Comparison of ENCODE assay signal across 25 cellular contexts in genomic region chr1:107344268-107344667, GRCh38.
"Had no signal": no experiment of that assay in that cellular context is flagged by ENCODE, and none has a peak within 500 bp of the region (broad histone marks: within the 10 kb centered on the region; RNA-seq: fewer than 3 reads in every experiment).

No MANE protein-coding gene starts in this region.

- H3K27ac Mint-ChIP-seq: activated naive CD4-positive, alpha-beta T cell treated with anti-CD3 and anti-CD28 coated beads, Interleukin-2, amount 10 ng/mL, durations not matched to agents 7 days and 5 days; activated naive CD8-positive, alpha-beta T cell treated with anti-CD3 and anti-CD28 coated beads, Interleukin-2, amount 10 ng/mL, durations not matched to agents 7 days and 5 days; activated T-helper 1 cell treated with anti-CD3 and anti-CD28 coated beads, Interleukin-12 subunit alpha, Interleukin-12 subunit beta, Interleukin-2, Interleukin-4 antibody, amounts not matched to agents 30 ng/mL and 10 ng/mL and 1 ng/mL, durations not matched to agents 14 hours and 24 hours and 36 hours had no signal

- H3K9me3 Mint-ChIP-seq: activated naive CD4-positive, alpha-beta T cell treated with anti-CD3 and anti-CD28 coated beads, Interleukin-2, amount 10 ng/mL, durations not matched to agents 7 days and 5 days; activated naive CD8-positive, alpha-beta T cell treated with anti-CD3 and anti-CD28 coated beads, Interleukin-2, amount 10 ng/mL, durations not matched to agents 7 days and 5 days; activated T-helper 1 cell treated with anti-CD3 and anti-CD28 coated beads, Interleukin-12 subunit alpha, Interleukin-12 subunit beta, Interleukin-2, Interleukin-4 antibody, amounts not matched to agents 30 ng/mL and 10 ng/mL and 1 ng/mL, durations not matched to agents 14 hours and 24 hours and 36 hours; brain had no signal

- H3K9me3 ChIP-seq: ascending aorta, colonic mucosa, gastrocnemius medialis, right lobe of liver, tibial nerve had no signal

- H3K4me1 ChIP-seq: ascending aorta, colonic mucosa, gastrocnemius medialis, right lobe of liver, tibial nerve had no signal

- H3K27me3 Mint-ChIP-seq: activated naive CD4-positive, alpha-beta T cell treated with anti-CD3 and anti-CD28 coated beads, Interleukin-2, amount 10 ng/mL, durations not matched to agents 7 days and 5 days; activated naive CD8-positive, alpha-beta T cell treated with anti-CD3 and anti-CD28 coated beads, Interleukin-2, amount 10 ng/mL, durations not matched to agents 7 days and 5 days; brain had no signal

- H3K4me1 Mint-ChIP-seq: activated naive CD4-positive, alpha-beta T cell treated with anti-CD3 and anti-CD28 coated beads, Interleukin-2, amount 10 ng/mL, durations not matched to agents 7 days and 5 days; activated naive CD8-positive, alpha-beta T cell treated with anti-CD3 and anti-CD28 coated beads, Interleukin-2, amount 10 ng/mL, durations not matched to agents 7 days and 5 days had no signal

- ATAC-seq: activated CD4-positive, CD25-positive, alpha-beta regulatory T cell treated with anti-CD3 and anti-CD28 coated beads, Interleukin-2, amount 50 U/mL, for 24 hours; gastrocnemius medialis; left cardiac atrium; right lobe of liver had no signal

- H3K79me2 ChIP-seq: hepatocyte had no signal

- H3K4me3 ChIP-seq: ascending aorta, cardiac muscle cell, colonic mucosa, gastrocnemius medialis, hepatocyte, right lobe of liver, tibial nerve had no signal

- H3K27me3 ChIP-seq: ascending aorta, cardiac muscle cell, colonic mucosa, gastrocnemius medialis, hepatocyte, right lobe of liver, tibial nerve had no signal

- H3K27ac ChIP-seq: ascending aorta, cardiac muscle cell, colonic mucosa, gastrocnemius medialis, hepatocyte, right lobe of liver, tibial nerve, VCaP had no signal

- DNase-seq: activated CD4-positive, alpha-beta T cell treated with anti-CD3 and anti-CD28 coated beads for 48 hours; activated CD4-positive, alpha-beta T cell treated with anti-CD3 and anti-CD28 coated beads, Interleukin-2, amount 50 U/mL, for 48 hours; activated CD8-positive, alpha-beta memory T cell treated with anti-CD3 and anti-CD28 coated beads for 24 hours; activated effector memory CD4-positive, alpha-beta T cell treated with anti-CD3 and anti-CD28 coated beads, Interleukin-2, amount 50 U/mL, for 16 hours; activated naive CD4-positive, alpha-beta T cell treated with anti-CD3 and anti-CD28 coated beads, Interleukin-2, amount 10 ng/mL, durations not matched to agents 7 days and 5 days; activated naive CD8-positive, alpha-beta T cell treated with anti-CD3 and anti-CD28 coated beads, Interleukin-2, amount 10 ng/mL, durations not matched to agents 7 days and 5 days; cerebellar nuclear complex; colonic mucosa; effector CD8-positive, alpha-beta T cell; erythroblast; gastrocnemius medialis; left cardiac atrium; mammary epithelial cell; right lobe of liver; stimulated activated CD4-positive, alpha-beta T cell treated with anti-CD3 and anti-CD28 coated beads, Interleukin-2, amount 100 ng/mL, for 48 hours; stimulated activated naive CD4-positive, alpha-beta T cell treated with Interleukin-2 at 50 U/mL for 16 hours; T-helper 9 cell had no signal

- H2AFZ ChIP-seq: hepatocyte had no signal

- H3K4me3 Mint-ChIP-seq: activated naive CD4-positive, alpha-beta T cell treated with anti-CD3 and anti-CD28 coated beads, Interleukin-2, amount 10 ng/mL, durations not matched to agents 7 days and 5 days; activated naive CD8-positive, alpha-beta T cell treated with anti-CD3 and anti-CD28 coated beads, Interleukin-2, amount 10 ng/mL, durations not matched to agents 7 days and 5 days; activated T-helper 1 cell treated with anti-CD3 and anti-CD28 coated beads, Interleukin-12 subunit alpha, Interleukin-12 subunit beta, Interleukin-2, Interleukin-4 antibody, amounts not matched to agents 30 ng/mL and 10 ng/mL and 1 ng/mL, durations not matched to agents 14 hours and 24 hours and 36 hours had no signal

- H3K4me2 ChIP-seq: hepatocyte had no signal

- H3K36me3 ChIP-seq: ascending aorta, cardiac muscle cell, colonic mucosa, gastrocnemius medialis, right lobe of liver, tibial nerve had no signal

- H3K36me3 Mint-ChIP-seq: activated naive CD4-positive, alpha-beta T cell treated with anti-CD3 and anti-CD28 coated beads, Interleukin-2, amount 10 ng/mL, durations not matched to agents 7 days and 5 days; activated naive CD8-positive, alpha-beta T cell treated with anti-CD3 and anti-CD28 coated beads, Interleukin-2, amount 10 ng/mL, durations not matched to agents 7 days and 5 days; brain had no signal
